ENCODE assay signal across 3 cellular contexts in genomic region chr4:175139205-175139604, GRCh38.
"Had no signal": no experiment of that assay in that cellular context is flagged by ENCODE, and none has a peak within 500 bp of the region (broad histone marks: within the 10 kb centered on the region; RNA-seq: fewer than 3 reads in every experiment).

No MANE protein-coding gene starts in this region.

- DNase-seq: GDM1, GF-D8 had no signal

- H3K4me3 ChIP-seq: GM12878 had no signal

- ATAC-seq: GM12878 had no signal
